In the genomic region with DNA sequence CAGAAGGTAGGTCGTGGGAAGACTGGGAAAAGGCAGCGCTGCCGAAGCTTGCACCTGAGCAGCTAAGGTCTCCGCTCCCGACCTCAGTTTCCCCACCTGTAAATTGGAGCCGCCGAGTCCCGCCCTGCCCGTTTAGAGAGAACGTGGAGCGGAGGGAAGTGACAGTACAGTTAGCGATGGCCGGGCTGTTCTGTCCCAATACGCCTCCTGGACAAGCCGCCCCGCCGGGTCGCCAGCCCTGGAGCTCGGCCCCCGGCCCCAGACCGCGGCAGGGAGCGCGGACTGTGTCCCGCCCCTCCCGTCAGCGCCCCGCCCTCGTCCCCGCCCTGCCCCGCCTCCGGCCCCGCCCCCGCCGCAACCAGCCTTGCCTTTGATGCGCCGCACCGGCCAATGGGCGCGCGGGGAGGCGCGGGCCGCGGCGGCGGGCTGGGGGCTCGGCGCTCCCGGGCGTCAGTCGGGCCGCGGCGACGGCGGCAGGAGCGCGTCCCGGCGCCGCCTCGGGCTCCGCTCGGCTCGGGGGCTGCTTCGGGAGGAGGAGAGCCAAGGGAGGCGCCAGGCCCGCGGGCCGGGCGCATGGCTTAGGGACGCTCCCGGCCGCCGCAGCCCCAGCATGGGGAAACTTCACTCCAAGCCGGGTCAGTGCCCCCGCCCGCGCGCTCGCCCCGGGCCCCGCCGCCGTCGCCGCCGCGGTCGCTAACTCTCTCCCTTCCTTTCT, we compare ENCODE assay signal across 8 cellular contexts. TPM values are rescaled to one million over a fixed set of nuclear protein-coding genes. Genes with fewer than 3 reads are reported as not detected.
DNase-seq lines count a peak whose midpoint lies in the region; ATAC-seq and TF ChIP-seq lines count a peak whose summit lies in the region.

A gene with protein sequence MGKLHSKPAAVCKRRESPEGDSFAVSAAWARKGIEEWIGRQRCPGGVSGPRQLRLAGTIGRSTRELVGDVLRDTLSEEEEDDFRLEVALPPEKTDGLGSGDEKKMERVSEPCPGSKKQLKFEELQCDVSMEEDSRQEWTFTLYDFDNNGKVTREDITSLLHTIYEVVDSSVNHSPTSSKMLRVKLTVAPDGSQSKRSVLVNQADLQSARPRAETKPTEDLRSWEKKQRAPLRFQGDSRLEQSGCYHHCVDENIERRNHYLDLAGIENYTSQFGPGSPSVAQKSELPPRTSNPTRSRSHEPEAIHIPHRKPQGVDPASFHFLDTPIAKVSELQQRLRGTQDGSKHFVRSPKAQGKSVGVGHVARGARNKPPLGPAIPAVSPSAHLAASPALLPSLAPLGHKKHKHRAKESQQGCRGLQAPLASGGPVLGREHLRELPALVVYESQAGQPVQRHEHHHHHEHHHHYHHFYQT (plus strand): TSS at position 453 of the 715 bp plus-strand sequence. CDS start 158 bp downstream, at position 611.

- H3K36me3 ChIP-seq in Peyer's patch: no peaks in the 10 kb centered on the region
- no peaks in the 10 kb centered on the region for H3K36me3 ChIP-seq in neutrophil

- ATAC-seq in HG03439 (IDR thresholded peaks at IDR 0.05; ENCODE audit: unreplicated experiment): peak; percentile 79

- H3K9me3 ChIP-seq in Peyer's patch (no peaks in the 10 kb centered on the region), neutrophil (no peaks in the 10 kb centered on the region)

- peaks cover 0 to 9% (median 3%) of the 10 kb centered on the region in 4 donors for H3K4me1 ChIP-seq in Peyer's patch
- peaks cover 6 to 17% of the 10 kb centered on the region in 2 experiments for H3K4me1 ChIP-seq in neutrophil (ENCODE audit: control insufficient read depth in 1 of 2, insufficient read depth in 1 of 2, low read depth in 1 of 2, low read length in 1 of 2)

- H3K27me3 ChIP-seq in Peyer's patch: no peaks in the 10 kb centered on the region
- H3K27me3 ChIP-seq in neutrophil: peaks cover 100% of the 10 kb centered on the region

- TF ChIP-seq POLR2A in Peyer's patch (IDR thresholded peaks at IDR 0.05): no peak

- H3K4me3 ChIP-seq in Peyer's patch (peak within 1 kb of the TSS; percentile 79 to 89 (median 84)), neutrophil (ENCODE audit: low read depth in 1 of 2, low read length in 1 of 2) (peak within 1 kb of the TSS; percentile 41 to 62)

- TF ChIP-seq CTCF in Peyer's patch (IDR thresholded peaks at IDR 0.05): no peak
- TF ChIP-seq CTCF in neutrophil (IDR thresholded peaks at IDR 0.05): no peak

- DNase-seq in Ammon's horn (ENCODE audit: low spot score): peak; percentile 83
- peak; percentile 89 for DNase-seq in GM19240 (ENCODE audit: insufficient read length, low spot score)
- DNase-seq in Peyer's patch: peak; percentile 70 to 84 (median 82)
- DNase-seq in activated effector memory CD4-positive, alpha-beta T cell treated with Interleukin-2 at 50 U/mL for 16 hours: peak; percentile 66
- DNase-seq in germinal center (ENCODE audit: low spot score): peak; percentile 89
- peak in 47 of 49 donors; percentile 23 to 90 (median 65) for DNase-seq in substantia nigra (lab: John Stamatoyannopoulos, UW)

- H3K27ac ChIP-seq in Peyer's patch (peak within 1 kb of the TSS; percentile 34 to 80 (median 60)), neutrophil (no peak within 1 kb of the TSS), substantia nigra (ENCODE audit: low read depth, low read length, poor library complexity, severe bottlenecking) (peak within 1 kb of the TSS; percentile 66)

RNA-seq across cellular contexts. Expression of the gene that starts here (rescaled TPM):
- total RNA-seq in Peyer's patch: 1 to 10 TPM; 1.7 to 4.0 (median 3.4) TPM
